ENCODE assay signal across 2 cellular contexts in the genomic region with DNA sequence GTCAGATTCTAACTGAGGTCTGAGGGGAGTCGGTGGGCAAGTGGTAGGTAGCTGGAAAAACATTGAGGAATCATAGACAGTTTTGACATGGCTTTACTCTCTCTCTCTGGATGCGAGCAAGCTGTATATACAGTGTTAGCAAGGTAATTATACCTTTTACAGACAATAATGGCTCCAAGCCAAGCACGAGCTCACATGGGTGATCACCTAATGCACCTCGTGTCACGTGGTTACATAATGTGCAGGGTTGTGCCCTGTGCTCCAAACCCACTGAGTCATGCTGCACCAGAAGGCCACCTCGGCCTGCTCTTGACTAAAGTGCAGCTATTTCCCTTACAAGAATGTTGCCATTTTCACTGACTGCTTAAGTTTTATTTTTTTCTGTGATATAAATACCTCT.
TF ChIP-seq lines count a peak whose summit lies in the region.

No MANE protein-coding gene starts in this region.

TF ChIP-seq in Ishikawa, 13 proteins besides CTCF, POLR2A, EP300 and RAD21 (continued from another document):
- TF ChIP-seq EGR1 (IDR thresholded peaks at IDR 0.05) (no peak), TAF1 (IDR thresholded peaks at IDR 0.05; ENCODE audit: low read depth) (no peak), TEAD4 (IDR thresholded peaks at IDR 0.05) (no peak), CEBPB (IDR thresholded peaks at IDR 0.05) (no peak), NFIC (IDR thresholded peaks at IDR 0.05) (peak; percentile 64), YY1 (IDR thresholded peaks at IDR 0.05; ENCODE audit: low read depth) (no peak), FOXM1 (IDR thresholded peaks at IDR 0.05; ENCODE audit: borderline replicate concordance, low read depth) (no peak), CREB1 (IDR thresholded peaks at IDR 0.05; ENCODE audit: low read depth) (no peak), TCF12 (IDR thresholded peaks at IDR 0.05; ENCODE audit: low read depth) (no peak)
- TF ChIP-seq, protein P1, sequence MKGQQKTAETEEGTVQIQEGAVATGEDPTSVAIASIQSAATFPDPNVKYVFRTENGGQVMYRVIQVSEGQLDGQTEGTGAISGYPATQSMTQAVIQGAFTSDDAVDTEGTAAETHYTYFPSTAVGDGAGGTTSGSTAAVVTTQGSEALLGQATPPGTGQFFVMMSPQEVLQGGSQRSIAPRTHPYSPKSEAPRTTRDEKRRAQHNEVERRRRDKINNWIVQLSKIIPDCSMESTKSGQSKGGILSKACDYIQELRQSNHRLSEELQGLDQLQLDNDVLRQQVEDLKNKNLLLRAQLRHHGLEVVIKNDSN (IDR thresholded peaks at IDR 0.05) = peak; percentile 90
- TF ChIP-seq, protein P2, sequence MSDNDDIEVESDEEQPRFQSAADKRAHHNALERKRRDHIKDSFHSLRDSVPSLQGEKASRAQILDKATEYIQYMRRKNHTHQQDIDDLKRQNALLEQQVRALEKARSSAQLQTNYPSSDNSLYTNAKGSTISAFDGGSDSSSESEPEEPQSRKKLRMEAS (IDR thresholded peaks at IDR 0.05) = peak; percentile 66
- TF ChIP-seq, protein P3, sequence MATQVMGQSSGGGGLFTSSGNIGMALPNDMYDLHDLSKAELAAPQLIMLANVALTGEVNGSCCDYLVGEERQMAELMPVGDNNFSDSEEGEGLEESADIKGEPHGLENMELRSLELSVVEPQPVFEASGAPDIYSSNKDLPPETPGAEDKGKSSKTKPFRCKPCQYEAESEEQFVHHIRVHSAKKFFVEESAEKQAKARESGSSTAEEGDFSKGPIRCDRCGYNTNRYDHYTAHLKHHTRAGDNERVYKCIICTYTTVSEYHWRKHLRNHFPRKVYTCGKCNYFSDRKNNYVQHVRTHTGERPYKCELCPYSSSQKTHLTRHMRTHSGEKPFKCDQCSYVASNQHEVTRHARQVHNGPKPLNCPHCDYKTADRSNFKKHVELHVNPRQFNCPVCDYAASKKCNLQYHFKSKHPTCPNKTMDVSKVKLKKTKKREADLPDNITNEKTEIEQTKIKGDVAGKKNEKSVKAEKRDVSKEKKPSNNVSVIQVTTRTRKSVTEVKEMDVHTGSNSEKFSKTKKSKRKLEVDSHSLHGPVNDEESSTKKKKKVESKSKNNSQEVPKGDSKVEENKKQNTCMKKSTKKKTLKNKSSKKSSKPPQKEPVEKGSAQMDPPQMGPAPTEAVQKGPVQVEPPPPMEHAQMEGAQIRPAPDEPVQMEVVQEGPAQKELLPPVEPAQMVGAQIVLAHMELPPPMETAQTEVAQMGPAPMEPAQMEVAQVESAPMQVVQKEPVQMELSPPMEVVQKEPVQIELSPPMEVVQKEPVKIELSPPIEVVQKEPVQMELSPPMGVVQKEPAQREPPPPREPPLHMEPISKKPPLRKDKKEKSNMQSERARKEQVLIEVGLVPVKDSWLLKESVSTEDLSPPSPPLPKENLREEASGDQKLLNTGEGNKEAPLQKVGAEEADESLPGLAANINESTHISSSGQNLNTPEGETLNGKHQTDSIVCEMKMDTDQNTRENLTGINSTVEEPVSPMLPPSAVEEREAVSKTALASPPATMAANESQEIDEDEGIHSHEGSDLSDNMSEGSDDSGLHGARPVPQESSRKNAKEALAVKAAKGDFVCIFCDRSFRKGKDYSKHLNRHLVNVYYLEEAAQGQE (IDR thresholded peaks at IDR 0.05; ENCODE audit: low read depth) = no peak
TF ChIP-seq in Ishikawa: peak in this region for 3.

TF ChIP-seq in H1, 55 proteins besides CTCF, POLR2A, EP300 and RAD21:
- no peak for TF ChIP-seq CHD1 (IDR thresholded peaks at IDR 0.05; ENCODE audit: low read depth, low read length)
- TF ChIP-seq NANOG (IDR thresholded peaks at IDR 0.05; ENCODE audit: insufficient read depth, low read depth, low read length, poor library complexity, severe bottlenecking) = no peak
- no peak for TF ChIP-seq CBX5 (IDR thresholded peaks at IDR 0.05; ENCODE audit: low read depth, low read length)
- TF ChIP-seq BRCA1 (IDR thresholded peaks at IDR 0.05; ENCODE audit: low read depth, low read length) = no peak
TF ChIP-seq in H1: peak in this region for 0.
